Comparison of ENCODE assay signal across 1 cellular context in the genomic region with DNA sequence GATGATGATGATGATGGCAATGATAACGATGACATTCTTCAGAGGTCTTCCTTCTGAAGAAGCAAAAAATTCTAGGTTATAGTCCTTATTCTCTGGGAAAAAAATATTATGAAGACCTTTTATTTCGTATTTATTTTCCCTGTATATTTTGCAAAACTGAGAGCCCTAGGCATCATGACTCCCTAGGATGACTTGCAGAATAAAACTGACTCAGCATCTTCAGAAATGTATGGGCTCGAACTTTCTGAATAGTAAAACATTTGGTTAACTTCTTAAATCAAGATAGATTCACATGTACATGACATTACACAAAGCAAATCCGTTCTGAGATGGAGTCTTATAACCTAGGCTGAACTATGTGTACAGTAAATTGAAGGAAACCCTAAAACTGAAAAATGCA.
TF ChIP-seq lines count a peak whose summit lies in the region.

No MANE protein-coding gene starts in this region.

TF ChIP-seq in HepG2, 621 proteins besides CTCF, POLR2A, EP300 and RAD21 (continued from another document):
- TF ChIP-seq, protein P1, sequence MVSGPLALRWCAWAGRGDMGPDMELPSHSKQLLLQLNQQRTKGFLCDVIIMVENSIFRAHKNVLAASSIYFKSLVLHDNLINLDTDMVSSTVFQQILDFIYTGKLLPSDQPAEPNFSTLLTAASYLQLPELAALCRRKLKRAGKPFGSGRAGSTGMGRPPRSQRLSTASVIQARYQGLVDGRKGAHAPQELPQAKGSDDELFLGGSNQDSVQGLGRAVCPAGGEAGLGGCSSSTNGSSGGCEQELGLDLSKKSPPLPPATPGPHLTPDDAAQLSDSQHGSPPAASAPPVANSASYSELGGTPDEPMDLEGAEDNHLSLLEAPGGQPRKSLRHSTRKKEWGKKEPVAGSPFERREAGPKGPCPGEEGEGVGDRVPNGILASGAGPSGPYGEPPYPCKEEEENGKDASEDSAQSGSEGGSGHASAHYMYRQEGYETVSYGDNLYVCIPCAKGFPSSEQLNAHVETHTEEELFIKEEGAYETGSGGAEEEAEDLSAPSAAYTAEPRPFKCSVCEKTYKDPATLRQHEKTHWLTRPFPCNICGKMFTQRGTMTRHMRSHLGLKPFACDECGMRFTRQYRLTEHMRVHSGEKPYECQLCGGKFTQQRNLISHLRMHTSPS (CRISPR knock-in tag; IDR thresholded peaks at IDR 0.05; ENCODE audit: low read depth) = no peak
- TF ChIP-seq ZMYM4 (CRISPR knock-in tag; IDR thresholded peaks at IDR 0.05) = no peak
- TF ChIP-seq, protein P2, sequence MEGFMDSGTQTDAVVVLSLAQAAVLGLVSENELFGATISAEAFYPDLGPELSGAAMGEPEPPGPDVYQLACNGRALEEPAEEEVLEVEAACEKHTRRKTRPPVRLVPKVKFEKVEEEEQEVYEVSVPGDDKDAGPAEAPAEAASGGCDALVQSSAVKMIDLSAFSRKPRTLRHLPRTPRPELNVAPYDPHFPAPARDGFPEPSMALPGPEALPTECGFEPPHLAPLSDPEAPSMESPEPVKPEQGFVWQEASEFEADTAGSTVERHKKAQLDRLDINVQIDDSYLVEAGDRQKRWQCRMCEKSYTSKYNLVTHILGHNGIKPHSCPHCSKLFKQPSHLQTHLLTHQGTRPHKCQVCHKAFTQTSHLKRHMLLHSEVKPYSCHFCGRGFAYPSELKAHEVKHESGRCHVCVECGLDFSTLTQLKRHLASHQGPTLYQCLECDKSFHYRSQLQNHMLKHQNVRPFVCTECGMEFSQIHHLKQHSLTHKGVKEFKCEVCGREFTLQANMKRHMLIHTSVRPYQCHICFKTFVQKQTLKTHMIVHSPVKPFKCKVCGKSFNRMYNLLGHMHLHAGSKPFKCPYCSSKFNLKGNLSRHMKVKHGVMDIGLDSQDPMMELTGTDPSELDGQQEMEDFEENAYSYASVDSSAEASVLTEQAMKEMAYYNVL (CRISPR knock-in tag; IDR thresholded peaks at IDR 0.05; ENCODE audit: borderline replicate concordance) = no peak
- peak; percentile 84 for TF ChIP-seq MAFF (IDR thresholded peaks at IDR 0.05; ENCODE audit: low read depth, low read length)
- no peak for TF ChIP-seq MTA1 (CRISPR knock-in tag; IDR thresholded peaks at IDR 0.05; ENCODE audit: borderline replicate concordance)
- TF ChIP-seq HDAC6 (IDR thresholded peaks at IDR 0.05; ENCODE audit: low read depth, low read length) = no peak
- TF ChIP-seq ZNF766 (CRISPR knock-in tag; IDR thresholded peaks at IDR 0.05; ENCODE audit: borderline replicate concordance) = no peak
- TF ChIP-seq, protein P3, sequence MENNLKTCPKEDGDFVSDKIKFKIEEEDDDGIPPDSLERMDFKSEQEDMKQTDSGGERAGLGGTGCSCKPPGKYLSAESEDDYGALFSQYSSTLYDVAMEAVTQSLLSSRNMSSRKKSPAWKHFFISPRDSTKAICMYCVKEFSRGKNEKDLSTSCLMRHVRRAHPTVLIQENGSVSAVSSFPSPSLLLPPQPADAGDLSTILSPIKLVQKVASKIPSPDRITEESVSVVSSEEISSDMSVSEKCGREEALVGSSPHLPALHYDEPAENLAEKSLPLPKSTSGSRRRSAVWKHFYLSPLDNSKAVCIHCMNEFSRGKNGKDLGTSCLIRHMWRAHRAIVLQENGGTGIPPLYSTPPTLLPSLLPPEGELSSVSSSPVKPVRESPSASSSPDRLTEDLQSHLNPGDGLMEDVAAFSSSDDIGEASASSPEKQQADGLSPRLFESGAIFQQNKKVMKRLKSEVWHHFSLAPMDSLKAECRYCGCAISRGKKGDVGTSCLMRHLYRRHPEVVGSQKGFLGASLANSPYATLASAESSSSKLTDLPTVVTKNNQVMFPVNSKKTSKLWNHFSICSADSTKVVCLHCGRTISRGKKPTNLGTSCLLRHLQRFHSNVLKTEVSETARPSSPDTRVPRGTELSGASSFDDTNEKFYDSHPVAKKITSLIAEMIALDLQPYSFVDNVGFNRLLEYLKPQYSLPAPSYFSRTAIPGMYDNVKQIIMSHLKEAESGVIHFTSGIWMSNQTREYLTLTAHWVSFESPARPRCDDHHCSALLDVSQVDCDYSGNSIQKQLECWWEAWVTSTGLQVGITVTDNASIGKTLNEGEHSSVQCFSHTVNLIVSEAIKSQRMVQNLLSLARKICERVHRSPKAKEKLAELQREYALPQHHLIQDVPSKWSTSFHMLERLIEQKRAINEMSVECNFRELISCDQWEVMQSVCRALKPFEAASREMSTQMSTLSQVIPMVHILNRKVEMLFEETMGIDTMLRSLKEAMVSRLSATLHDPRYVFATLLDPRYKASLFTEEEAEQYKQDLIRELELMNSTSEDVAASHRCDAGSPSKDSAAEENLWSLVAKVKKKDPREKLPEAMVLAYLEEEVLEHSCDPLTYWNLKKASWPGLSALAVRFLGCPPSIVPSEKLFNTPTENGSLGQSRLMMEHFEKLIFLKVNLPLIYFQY (CRISPR knock-in tag; IDR thresholded peaks at IDR 0.05; ENCODE audit: borderline replicate concordance) = no peak
- TF ChIP-seq ZNF317 (CRISPR knock-in tag; IDR thresholded peaks at IDR 0.05) = no peak
- TF ChIP-seq, protein P4, sequence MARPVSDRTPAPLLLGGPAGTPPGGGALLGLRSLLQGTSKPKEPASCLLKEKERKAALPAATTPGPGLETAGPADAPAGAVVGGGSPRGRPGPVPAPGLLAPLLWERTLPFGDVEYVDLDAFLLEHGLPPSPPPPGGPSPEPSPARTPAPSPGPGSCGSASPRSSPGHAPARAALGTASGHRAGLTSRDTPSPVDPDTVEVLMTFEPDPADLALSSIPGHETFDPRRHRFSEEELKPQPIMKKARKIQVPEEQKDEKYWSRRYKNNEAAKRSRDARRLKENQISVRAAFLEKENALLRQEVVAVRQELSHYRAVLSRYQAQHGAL (CRISPR knock-in tag; IDR thresholded peaks at IDR 0.05; ENCODE audit: not compliant biosample characterization) = no peak
- no peak for TF ChIP-seq TBP (CRISPR knock-in tag; IDR thresholded peaks at IDR 0.05)
- TF ChIP-seq YY1 (IDR thresholded peaks at IDR 0.05; ENCODE audit: insufficient read depth, insufficient replicate concordance, low read depth, low read length) = no peak
